ENCODE assay signal across 9 cellular contexts in genomic region chr6:52317841-52318581, GRCh38. TPM values are rescaled to one million over a fixed set of nuclear protein-coding genes. Genes with fewer than 3 reads are reported as not detected.
DNase-seq lines count a peak whose midpoint lies in the region; ATAC-seq and TF ChIP-seq lines count a peak whose summit lies in the region.
"Had no signal": no experiment of that assay in that cellular context is flagged by ENCODE, and none has a peak within 500 bp of the region (broad histone marks: within the 10 kb centered on the region; RNA-seq: fewer than 3 reads in every experiment).

No MANE protein-coding gene starts in this region.

- no peaks in the 10 kb centered on the region for H3K27me3 ChIP-seq in RWPE2 (ENCODE audit: insufficient read depth, poor library complexity, severe bottlenecking)
- no peaks in the 10 kb centered on the region for H3K27me3 ChIP-seq in naive thymus-derived CD4-positive, alpha-beta T cell (ENCODE audit: control insufficient read depth in 2 of 2, insufficient read depth in 2 of 2, low read length in 2 of 2)
- no peaks in the 10 kb centered on the region for H3K27me3 ChIP-seq in GM23338 (ENCODE audit: insufficient read depth)

- POLR2A ChIA-PET in naive thymus-derived CD4-positive, alpha-beta T cell (lab: Charles Lee), result interaction anchor here (1.0 to 1.6 kb wide), 2 partner anchors 9 to 12 kb away, joined by 3 read pairs; no protein-coding TSS in a partner anchor

- H3K9me3 ChIP-seq in RWPE2 (ENCODE audit: severe bottlenecking), result no peaks in the 10 kb centered on the region
- no peaks in the 10 kb centered on the region for H3K9me3 ChIP-seq in naive thymus-derived CD4-positive, alpha-beta T cell (ENCODE audit: control insufficient read depth in 2 of 3, low read length in 3 of 3)

- no peaks in the 10 kb centered on the region for H3F3A ChIP-seq in GM23338 (replicated peaks; ENCODE audit: low read depth)

- H3K4me1 ChIP-seq in RWPE2 (ENCODE audit: insufficient read depth, poor library complexity, severe bottlenecking) (no peaks in the 10 kb centered on the region), GM23338 (ENCODE audit: insufficient read depth) (no peaks in the 10 kb centered on the region)
- H3K4me1 ChIP-seq in naive thymus-derived CD4-positive, alpha-beta T cell (ENCODE audit: control insufficient read depth in 2 of 2, insufficient read depth in 2 of 2, low read length in 2 of 2), result no peaks in the 10 kb centered on the region

- no peak overlapping the region for H3K27ac Mint-ChIP-seq in activated T-cell treated with anti-CD3 and anti-CD28 coated beads, Interleukin-2, amount 50 U/mL, for 72 hours
- H3K27ac Mint-ChIP-seq in naive thymus-derived CD4-positive, alpha-beta T cell, result peak overlapping the region in 2 of 9 donors; percentile 41 to 66
- no peak overlapping the region for H3K27ac Mint-ChIP-seq in GM23338

- no peaks in the 10 kb centered on the region for H4K20me1 ChIP-seq in GM23338 (replicated peaks; ENCODE audit: insufficient read depth)

- DNase-seq in activated T-cell treated with anti-CD3 and anti-CD28 coated beads, Interleukin-2, amount 50 U/mL, for 72 hours, result no peak
- DNase-seq in activated T-cell treated with anti-CD3 and anti-CD28 coated beads, Interleukin-2, amount 50 U/mL, for 1 hour, result no peak
- no peak for DNase-seq in RWPE2 (ENCODE audit: low spot score)
- no peak for DNase-seq in naive thymus-derived CD4-positive, alpha-beta T cell
- DNase-seq in GM23338 (ENCODE audit: low spot score), result no peak
- no peak for DNase-seq in activated CD4-positive, alpha-beta T cell treated with anti-CD3 and anti-CD28 coated beads, Interleukin-2, amount 50 U/mL, for 48 hours
- DNase-seq in HUDEP-2 (lab: John Stamatoyannopoulos, UW; ENCODE audit: unreplicated experiment in 76 of 76), result no peak

- H3K79me2 ChIP-seq in GM23338 (replicated peaks; ENCODE audit: insufficient read depth), result no peaks in the 10 kb centered on the region

- CTCF ChIA-PET in naive thymus-derived CD4-positive, alpha-beta T cell (lab: Charles Lee), result no interaction called here

- H2AFZ ChIP-seq in GM23338, result no peak overlapping the region

- peak; percentile 81 to 90 for ATAC-seq in activated T-cell treated with anti-CD3 and anti-CD28 coated beads, Interleukin-2, amount 50 U/mL, for 72 hours (replicated peaks in 1 of 2)
- peak; percentile 98 for ATAC-seq in HG03039 (IDR thresholded peaks at IDR 0.05; ENCODE audit: unreplicated experiment)
- peak; percentile 87 for ATAC-seq in RWPE2 (ENCODE audit: low read depth)
- ATAC-seq in naive thymus-derived CD4-positive, alpha-beta T cell, result peak; percentile 67
- ATAC-seq in GM23338, result no peak

- no peaks in the 10 kb centered on the region for H3K9me2 ChIP-seq in GM23338 (ENCODE audit: insufficient read depth)

- H3K4me2 ChIP-seq in GM23338, result no peak overlapping the region

- no peaks in the 10 kb centered on the region for H3K27me3 Mint-ChIP-seq in activated T-cell treated with anti-CD3 and anti-CD28 coated beads, Interleukin-2, amount 50 U/mL, for 72 hours (ENCODE audit: low read depth)
- H3K27me3 Mint-ChIP-seq in naive thymus-derived CD4-positive, alpha-beta T cell, result no peaks in the 10 kb centered on the region
- peaks cover 4% of the 10 kb centered on the region for H3K27me3 Mint-ChIP-seq in GM23338 (ENCODE audit: insufficient read depth, low read depth, poor library complexity)

- H3K4me3 ChIP-seq in RWPE2 (ENCODE audit: severe bottlenecking) (no peak overlapping the region), GM23338 (no peak overlapping the region)
- H3K4me3 ChIP-seq in naive thymus-derived CD4-positive, alpha-beta T cell (ENCODE audit: low read length), result no peak overlapping the region

- H3K9me3 Mint-ChIP-seq in activated T-cell treated with anti-CD3 and anti-CD28 coated beads, Interleukin-2, amount 50 U/mL, for 72 hours, result no peaks in the 10 kb centered on the region
- H3K9me3 Mint-ChIP-seq in naive thymus-derived CD4-positive, alpha-beta T cell, result no peaks in the 10 kb centered on the region
- no peaks in the 10 kb centered on the region for H3K9me3 Mint-ChIP-seq in GM23338

- no peak overlapping the region for H3K27ac ChIP-seq in RWPE2 (ENCODE audit: poor library complexity, severe bottlenecking)
- no peak overlapping the region for H3K27ac ChIP-seq in naive thymus-derived CD4-positive, alpha-beta T cell (ENCODE audit: low read depth, low read length)
- H3K27ac ChIP-seq in GM23338 (ENCODE audit: low read depth), result no peak overlapping the region
- H3K27ac ChIP-seq: C4-2B had no signal

- TF ChIP-seq CTCF in RWPE2 (IDR thresholded peaks at IDR 0.05; ENCODE audit: poor library complexity, severe bottlenecking) (no peak), GM23338 (conservative IDR thresholded peaks at IDR 0.05; ENCODE audit: low read depth in 2 of 2) (no peak)

- H3K36me3 ChIP-seq in RWPE2 (ENCODE audit: low read depth) (no peaks in the 10 kb centered on the region), GM23338 (ENCODE audit: insufficient read depth) (no peaks in the 10 kb centered on the region)
- H3K36me3 ChIP-seq in naive thymus-derived CD4-positive, alpha-beta T cell (ENCODE audit: control insufficient read depth in 2 of 3, insufficient read depth in 3 of 3, low read length in 3 of 3), result no peaks in the 10 kb centered on the region

- H3K4me3 Mint-ChIP-seq in activated T-cell treated with anti-CD3 and anti-CD28 coated beads, Interleukin-2, amount 50 U/mL, for 72 hours, result no peak overlapping the region
- H3K4me3 Mint-ChIP-seq in naive thymus-derived CD4-positive, alpha-beta T cell, result no peak overlapping the region
- H3K4me3 Mint-ChIP-seq in GM23338, result no peak overlapping the region

- peaks cover 26% of the 10 kb centered on the region for H3K4me1 Mint-ChIP-seq in activated T-cell treated with anti-CD3 and anti-CD28 coated beads, Interleukin-2, amount 50 U/mL, for 72 hours (ENCODE audit: low read depth)
- H3K4me1 Mint-ChIP-seq in naive thymus-derived CD4-positive, alpha-beta T cell, result peaks cover 13 to 56% (median 41%) of the 10 kb centered on the region in 7 donors
- 0 out of 3 replicates have a peak, but pooled peaks cover 3% of the 10 kb centered on the region for H3K4me1 Mint-ChIP-seq in GM23338

- intact Hi-C loops in naive thymus-derived CD4-positive, alpha-beta T cell (cut with micrococcal nuclease), result loop anchor here in 1 of 2 donors (2.0 kb wide), 2 partner anchors 13 kb away; no protein-coding TSS in a partner anchor

- H3K36me3 Mint-ChIP-seq in activated T-cell treated with anti-CD3 and anti-CD28 coated beads, Interleukin-2, amount 50 U/mL, for 72 hours (ENCODE audit: insufficient read depth in 2 of 2), result no peaks in the 10 kb centered on the region
- no peaks in the 10 kb centered on the region for H3K36me3 Mint-ChIP-seq in naive thymus-derived CD4-positive, alpha-beta T cell
- no peaks in the 10 kb centered on the region for H3K36me3 Mint-ChIP-seq in GM23338 (ENCODE audit: low read depth)

TF ChIP-seq in GM23338, 12 proteins besides CTCF, POLR2A, EP300 and RAD21:
- no peak for TF ChIP-seq POLR2AphosphoS5 (IDR thresholded peaks at IDR 0.05; ENCODE audit: low read depth)
- no peak for TF ChIP-seq EZH2 (IDR thresholded peaks at IDR 0.05; ENCODE audit: low read depth, unreplicated experiment)
- no peak for TF ChIP-seq ZNF114 (CRISPR knock-in tag; IDR thresholded peaks at IDR 0.05)
- no peak for TF ChIP-seq STAT1 (IDR thresholded peaks at IDR 0.05; ENCODE audit: unreplicated experiment)

RNA-seq across cellular contexts. Expression of gene MCM3, which starts 33.5 kb away (rescaled TPM):
- total RNA-seq in activated T-cell treated with anti-CD3 and anti-CD28 coated beads, Interleukin-2, amount 50 U/mL, for 72 hours, result 100 to 1,000 TPM; 184 to 238 TPM
- 100 to 1,000 TPM in 1 of 5 experiments, 10 to 100 TPM in 4; 20.3 to 157 (median 45.2) TPM for total RNA-seq in naive thymus-derived CD4-positive, alpha-beta T cell
- polyA plus RNA-seq in naive thymus-derived CD4-positive, alpha-beta T cell, result 10 to 100 TPM; 51.6 to 70.5 TPM
- total RNA-seq in GM23338 (2014; rRNA removed; shearing (Covaris generic)), result 328 and 369 TPM in 2 replicates
- 147 and 157 TPM in 2 replicates for polyA plus RNA-seq in GM23338 (2016; fragmentation: Nextera tagmentation; extraction: Ambion mirVana)

RNA-seq across cellular contexts. Expression of gene PAQR8, which starts 43.9 kb away (rescaled TPM):
- 10 to 100 TPM; 14.6 to 21.0 TPM for total RNA-seq in activated T-cell treated with anti-CD3 and anti-CD28 coated beads, Interleukin-2, amount 50 U/mL, for 72 hours
- total RNA-seq in naive thymus-derived CD4-positive, alpha-beta T cell, result 10 to 100 TPM in 3 of 5 experiments, 1 to 10 TPM in 2; 7.5 to 46.2 (median 21.6) TPM
- polyA plus RNA-seq in naive thymus-derived CD4-positive, alpha-beta T cell, result 10 to 100 TPM; 32.1 to 39.2 TPM
- total RNA-seq in GM23338 (2014; rRNA removed; shearing (Covaris generic)), result 10.8 and 11.2 TPM in 2 replicates
- polyA plus RNA-seq in GM23338 (2016; fragmentation: Nextera tagmentation; extraction: Ambion mirVana), result 3.6 and 3.7 TPM in 2 replicates
